Comparison of ENCODE assay signal across 1 cellular context in genomic region chr10:53458007-53458406, GRCh38.
TF ChIP-seq lines count a peak whose summit lies in the region.

No MANE protein-coding gene starts in this region.

TF ChIP-seq in IMR-90, 13 proteins besides CTCF, POLR2A, EP300 and RAD21:
- TF ChIP-seq MAFK (IDR thresholded peaks at IDR 0.05; ENCODE audit: low read depth, low read length) (peak; percentile 40; the same call in 1 of the 2 replicates), CEBPB (IDR thresholded peaks at IDR 0.05; ENCODE audit: low read depth, low read length) (no peak)
